In the genomic region with DNA sequence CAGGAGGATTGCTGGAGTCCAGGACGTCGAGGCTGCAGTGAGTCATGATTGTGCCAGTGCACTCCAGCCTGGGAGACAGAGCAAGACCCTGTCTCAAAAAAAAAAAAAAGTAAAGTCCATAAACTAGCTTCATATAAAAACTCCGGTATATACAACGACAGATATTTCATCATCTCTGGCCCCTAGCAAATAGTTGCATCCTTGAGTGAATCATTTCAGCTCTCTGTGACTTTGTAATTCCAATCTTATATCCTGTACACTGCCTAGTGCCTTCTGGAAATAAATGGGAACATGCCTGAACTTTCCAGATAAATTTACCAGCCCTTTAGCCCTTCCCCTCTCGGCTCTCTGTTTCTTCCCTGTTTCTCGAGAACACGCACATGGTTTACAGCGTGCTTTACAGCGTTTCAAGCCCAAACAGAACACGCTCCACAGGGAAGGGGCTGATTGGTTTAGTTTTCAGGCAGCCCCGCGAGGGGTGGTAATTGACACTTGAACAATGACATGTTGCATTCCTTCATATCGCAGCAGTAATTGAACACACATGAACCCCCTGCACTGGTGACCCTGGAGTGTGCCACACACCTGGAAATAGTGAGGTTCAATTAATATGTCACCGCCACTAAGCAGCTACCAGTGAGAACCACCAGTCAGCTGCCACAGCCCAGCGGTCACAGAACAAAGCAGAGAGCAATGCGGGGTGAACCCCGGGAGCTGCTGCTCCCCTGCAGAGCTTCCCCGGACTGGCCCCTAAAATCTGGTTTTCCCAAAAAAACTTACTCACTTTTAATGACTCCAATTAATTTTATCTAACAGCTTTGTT, we compare ENCODE assay signal across 1 cellular context.
TF ChIP-seq lines count a peak whose summit lies in the region.

No MANE protein-coding gene starts in this region.

TF ChIP-seq in GM23338, 12 proteins besides CTCF, POLR2A, EP300 and RAD21 (continued from another document):
- TF ChIP-seq, protein P1, sequence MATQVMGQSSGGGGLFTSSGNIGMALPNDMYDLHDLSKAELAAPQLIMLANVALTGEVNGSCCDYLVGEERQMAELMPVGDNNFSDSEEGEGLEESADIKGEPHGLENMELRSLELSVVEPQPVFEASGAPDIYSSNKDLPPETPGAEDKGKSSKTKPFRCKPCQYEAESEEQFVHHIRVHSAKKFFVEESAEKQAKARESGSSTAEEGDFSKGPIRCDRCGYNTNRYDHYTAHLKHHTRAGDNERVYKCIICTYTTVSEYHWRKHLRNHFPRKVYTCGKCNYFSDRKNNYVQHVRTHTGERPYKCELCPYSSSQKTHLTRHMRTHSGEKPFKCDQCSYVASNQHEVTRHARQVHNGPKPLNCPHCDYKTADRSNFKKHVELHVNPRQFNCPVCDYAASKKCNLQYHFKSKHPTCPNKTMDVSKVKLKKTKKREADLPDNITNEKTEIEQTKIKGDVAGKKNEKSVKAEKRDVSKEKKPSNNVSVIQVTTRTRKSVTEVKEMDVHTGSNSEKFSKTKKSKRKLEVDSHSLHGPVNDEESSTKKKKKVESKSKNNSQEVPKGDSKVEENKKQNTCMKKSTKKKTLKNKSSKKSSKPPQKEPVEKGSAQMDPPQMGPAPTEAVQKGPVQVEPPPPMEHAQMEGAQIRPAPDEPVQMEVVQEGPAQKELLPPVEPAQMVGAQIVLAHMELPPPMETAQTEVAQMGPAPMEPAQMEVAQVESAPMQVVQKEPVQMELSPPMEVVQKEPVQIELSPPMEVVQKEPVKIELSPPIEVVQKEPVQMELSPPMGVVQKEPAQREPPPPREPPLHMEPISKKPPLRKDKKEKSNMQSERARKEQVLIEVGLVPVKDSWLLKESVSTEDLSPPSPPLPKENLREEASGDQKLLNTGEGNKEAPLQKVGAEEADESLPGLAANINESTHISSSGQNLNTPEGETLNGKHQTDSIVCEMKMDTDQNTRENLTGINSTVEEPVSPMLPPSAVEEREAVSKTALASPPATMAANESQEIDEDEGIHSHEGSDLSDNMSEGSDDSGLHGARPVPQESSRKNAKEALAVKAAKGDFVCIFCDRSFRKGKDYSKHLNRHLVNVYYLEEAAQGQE (IDR thresholded peaks at IDR 0.05; ENCODE audit: unreplicated experiment): no peak
- TF ChIP-seq, protein P2, sequence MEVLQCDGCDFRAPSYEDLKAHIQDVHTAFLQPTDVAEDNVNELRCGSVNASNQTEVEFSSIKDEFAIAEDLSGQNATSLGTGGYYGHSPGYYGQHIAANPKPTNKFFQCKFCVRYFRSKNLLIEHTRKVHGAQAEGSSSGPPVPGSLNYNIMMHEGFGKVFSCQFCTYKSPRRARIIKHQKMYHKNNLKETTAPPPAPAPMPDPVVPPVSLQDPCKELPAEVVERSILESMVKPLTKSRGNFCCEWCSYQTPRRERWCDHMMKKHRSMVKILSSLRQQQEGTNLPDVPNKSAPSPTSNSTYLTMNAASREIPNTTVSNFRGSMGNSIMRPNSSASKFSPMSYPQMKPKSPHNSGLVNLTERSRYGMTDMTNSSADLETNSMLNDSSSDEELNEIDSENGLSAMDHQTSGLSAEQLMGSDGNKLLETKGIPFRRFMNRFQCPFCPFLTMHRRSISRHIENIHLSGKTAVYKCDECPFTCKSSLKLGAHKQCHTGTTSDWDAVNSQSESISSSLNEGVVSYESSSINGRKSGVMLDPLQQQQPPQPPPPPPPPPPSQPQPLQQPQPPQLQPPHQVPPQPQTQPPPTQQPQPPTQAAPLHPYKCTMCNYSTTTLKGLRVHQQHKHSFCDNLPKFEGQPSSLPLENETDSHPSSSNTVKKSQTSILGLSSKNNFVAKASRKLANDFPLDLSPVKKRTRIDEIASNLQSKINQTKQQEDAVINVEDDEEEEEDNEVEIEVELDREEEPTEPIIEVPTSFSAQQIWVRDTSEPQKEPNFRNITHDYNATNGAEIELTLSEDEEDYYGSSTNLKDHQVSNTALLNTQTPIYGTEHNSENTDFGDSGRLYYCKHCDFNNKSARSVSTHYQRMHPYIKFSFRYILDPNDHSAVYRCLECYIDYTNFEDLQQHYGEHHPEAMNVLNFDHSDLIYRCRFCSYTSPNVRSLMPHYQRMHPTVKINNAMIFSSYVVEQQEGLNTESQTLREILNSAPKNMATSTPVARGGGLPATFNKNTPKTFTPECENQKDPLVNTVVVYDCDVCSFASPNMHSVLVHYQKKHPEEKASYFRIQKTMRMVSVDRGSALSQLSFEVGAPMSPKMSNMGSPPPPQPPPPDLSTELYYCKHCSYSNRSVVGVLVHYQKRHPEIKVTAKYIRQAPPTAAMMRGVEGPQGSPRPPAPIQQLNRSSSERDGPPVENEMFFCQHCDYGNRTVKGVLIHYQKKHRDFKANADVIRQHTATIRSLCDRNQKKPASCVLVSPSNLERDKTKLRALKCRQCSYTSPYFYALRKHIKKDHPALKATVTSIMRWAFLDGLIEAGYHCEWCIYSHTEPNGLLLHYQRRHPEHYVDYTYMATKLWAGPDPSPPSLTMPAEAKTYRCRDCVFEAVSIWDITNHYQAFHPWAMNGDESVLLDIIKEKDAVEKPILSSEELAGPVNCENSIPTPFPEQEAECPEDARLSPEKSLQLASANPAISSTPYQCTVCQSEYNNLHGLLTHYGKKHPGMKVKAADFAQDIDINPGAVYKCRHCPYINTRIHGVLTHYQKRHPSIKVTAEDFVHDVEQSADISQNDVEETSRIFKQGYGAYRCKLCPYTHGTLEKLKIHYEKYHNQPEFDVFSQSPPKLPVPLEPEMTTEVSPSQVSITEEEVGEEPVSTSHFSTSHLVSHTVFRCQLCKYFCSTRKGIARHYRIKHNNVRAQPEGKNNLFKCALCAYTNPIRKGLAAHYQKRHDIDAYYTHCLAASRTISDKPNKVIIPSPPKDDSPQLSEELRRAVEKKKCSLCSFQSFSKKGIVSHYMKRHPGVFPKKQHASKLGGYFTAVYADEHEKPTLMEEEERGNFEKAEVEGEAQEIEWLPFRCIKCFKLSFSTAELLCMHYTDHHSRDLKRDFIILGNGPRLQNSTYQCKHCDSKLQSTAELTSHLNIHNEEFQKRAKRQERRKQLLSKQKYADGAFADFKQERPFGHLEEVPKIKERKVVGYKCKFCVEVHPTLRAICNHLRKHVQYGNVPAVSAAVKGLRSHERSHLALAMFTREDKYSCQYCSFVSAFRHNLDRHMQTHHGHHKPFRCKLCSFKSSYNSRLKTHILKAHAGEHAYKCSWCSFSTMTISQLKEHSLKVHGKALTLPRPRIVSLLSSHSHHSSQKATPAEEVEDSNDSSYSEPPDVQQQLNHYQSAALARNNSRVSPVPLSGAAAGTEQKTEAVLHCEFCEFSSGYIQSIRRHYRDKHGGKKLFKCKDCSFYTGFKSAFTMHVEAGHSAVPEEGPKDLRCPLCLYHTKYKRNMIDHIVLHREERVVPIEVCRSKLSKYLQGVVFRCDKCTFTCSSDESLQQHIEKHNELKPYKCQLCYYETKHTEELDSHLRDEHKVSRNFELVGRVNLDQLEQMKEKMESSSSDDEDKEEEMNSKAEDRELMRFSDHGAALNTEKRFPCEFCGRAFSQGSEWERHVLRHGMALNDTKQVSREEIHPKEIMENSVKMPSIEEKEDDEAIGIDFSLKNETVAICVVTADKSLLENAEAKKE (CRISPR knock-in tag; IDR thresholded peaks at IDR 0.05): no peak
- TF ChIP-seq, protein P3, sequence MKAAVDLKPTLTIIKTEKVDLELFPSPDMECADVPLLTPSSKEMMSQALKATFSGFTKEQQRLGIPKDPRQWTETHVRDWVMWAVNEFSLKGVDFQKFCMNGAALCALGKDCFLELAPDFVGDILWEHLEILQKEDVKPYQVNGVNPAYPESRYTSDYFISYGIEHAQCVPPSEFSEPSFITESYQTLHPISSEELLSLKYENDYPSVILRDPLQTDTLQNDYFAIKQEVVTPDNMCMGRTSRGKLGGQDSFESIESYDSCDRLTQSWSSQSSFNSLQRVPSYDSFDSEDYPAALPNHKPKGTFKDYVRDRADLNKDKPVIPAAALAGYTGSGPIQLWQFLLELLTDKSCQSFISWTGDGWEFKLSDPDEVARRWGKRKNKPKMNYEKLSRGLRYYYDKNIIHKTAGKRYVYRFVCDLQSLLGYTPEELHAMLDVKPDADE (IDR thresholded peaks at IDR 0.05): no peak
- no peak for TF ChIP-seq EZH2 (IDR thresholded peaks at IDR 0.05; ENCODE audit: low read depth, unreplicated experiment)
TF ChIP-seq in GM23338: peak in this region for 0.
